ENCODE assay signal across 1 cellular context in genomic region chr16:81446318-81447275, GRCh38.
A peak's percentile ranks its signal among the peaks of the same experiment; 100 is the strongest.
TF ChIP-seq lines count a peak whose summit lies in the region.

No MANE protein-coding gene starts in this region.

TF ChIP-seq in K562, 482 proteins besides CTCF, POLR2A, EP300 and RAD21 (continued from another document and continues in another):
- no peak for TF ChIP-seq ZNF318 (IDR thresholded peaks at IDR 0.05; ENCODE audit: borderline replicate concordance in 1 of 2, low read depth in 1 of 2)
- TF ChIP-seq CREB3L1 (IDR thresholded peaks at IDR 0.05; ENCODE audit: borderline replicate concordance, low read depth), result no peak
- TF ChIP-seq MIER1 (IDR thresholded peaks at IDR 0.05; ENCODE audit: low read depth), result no peak
- TF ChIP-seq RBM39 (optimal IDR thresholded peaks at IDR 0.05; ENCODE audit: low read depth, low read length), result no peak
- no peak for TF ChIP-seq ARID3A (IDR thresholded peaks at IDR 0.05; ENCODE audit: borderline replicate concordance, low read depth, low read length)
- no peak for TF ChIP-seq NR1H2 (CRISPR knock-in tag; IDR thresholded peaks at IDR 0.05)
- TF ChIP-seq DLX4 (CRISPR knock-in tag; IDR thresholded peaks at IDR 0.05), result no peak
- TF ChIP-seq MLLT1 (IDR thresholded peaks at IDR 0.05), result no peak
- no peak for TF ChIP-seq TSC22D4 (tag; IDR thresholded peaks at IDR 0.05)
- TF ChIP-seq RB1 (IDR thresholded peaks at IDR 0.05; ENCODE audit: low read depth), result no peak
- no peak for TF ChIP-seq MGA (IDR thresholded peaks at IDR 0.05)
- TF ChIP-seq FOXP4 (CRISPR knock-in tag; IDR thresholded peaks at IDR 0.05; ENCODE audit: borderline replicate concordance), result no peak
- TF ChIP-seq TEAD1 (CRISPR knock-in tag; IDR thresholded peaks at IDR 0.05), result 0 out of 4 replicates have a peak, but pooled peaks of 1 of the 2 experiments have one; percentile 26
- TF ChIP-seq SRF (CRISPR knock-in tag; IDR thresholded peaks at IDR 0.05), result no peak
- TF ChIP-seq SP1 (CRISPR knock-in tag; IDR thresholded peaks at IDR 0.05), result no peak; the same call in 1 of the 2 replicates
